ENCODE assay signal across 15 cellular contexts in the genomic region with DNA sequence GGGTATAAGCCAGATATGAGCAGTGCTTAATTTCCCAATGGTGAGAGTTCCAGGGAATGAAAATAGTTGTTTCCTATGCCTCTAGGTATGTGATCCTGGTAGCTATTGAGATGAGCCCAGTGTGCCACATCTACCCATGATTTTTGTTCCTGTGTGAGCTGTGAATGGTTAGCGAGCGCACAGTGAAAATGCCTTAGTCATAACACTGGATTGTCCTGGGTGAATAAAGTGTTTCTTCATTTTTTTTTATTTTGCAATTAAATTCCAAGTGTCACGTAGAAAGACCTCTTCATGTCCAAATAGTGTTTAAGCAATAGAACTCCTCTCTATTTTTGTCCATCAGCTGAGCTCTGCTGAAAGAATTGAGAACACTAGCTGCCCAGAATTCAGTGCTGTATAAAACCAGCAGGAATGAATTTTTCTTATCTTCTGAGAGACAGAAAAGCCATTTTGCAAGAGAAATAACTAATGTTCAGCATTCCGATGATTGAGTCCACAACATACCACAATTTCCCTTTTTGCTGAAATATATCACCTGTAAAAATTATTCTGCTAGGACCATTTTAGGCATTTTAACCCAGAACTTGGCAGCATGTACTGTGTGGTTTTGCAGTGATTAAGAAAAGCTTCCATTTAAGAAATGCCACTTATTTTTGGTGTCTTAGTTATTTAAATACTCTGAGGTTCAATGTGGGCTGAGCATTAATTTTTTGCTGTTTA. TPM values are rescaled to one million over a fixed set of nuclear protein-coding genes. Genes with fewer than 3 reads are reported as not detected.
DNase-seq lines count a peak whose midpoint lies in the region; ATAC-seq and TF ChIP-seq lines count a peak whose summit lies in the region.
"Had no signal": no experiment of that assay in that cellular context is flagged by ENCODE, and none has a peak within 500 bp of the region (broad histone marks: within the 10 kb centered on the region; RNA-seq: fewer than 3 reads in every experiment).

No MANE protein-coding gene starts in this region.

- intact Hi-C loops in left ventricle myocardium superior (cut with micrococcal nuclease) (no loop called here), sigmoid colon (cut with DNase I) (no loop called here)

- POLR2A ChIA-PET in GM10248 (lab: Yijun Ruan, JAX), result no interaction called here

- peaks cover 0 to 27% (median 0%) of the 10 kb centered on the region in 4 donors for H3K4me1 ChIP-seq in sigmoid colon
- H3K4me1 ChIP-seq: foreskin keratinocyte had no signal

- H3K4me3 ChIP-seq in sigmoid colon, result peak overlapping the region in 1 of 4 donors; percentile 13

- TF ChIP-seq POLR2A in sigmoid colon (IDR thresholded peaks at IDR 0.05), result no peak

- TF ChIP-seq EP300 in sigmoid colon (IDR thresholded peaks at IDR 0.05), result no peak

- WGBS in sigmoid colon, 2 donors, result 24 to 59% methylated on average over 4 of the region's 4 CpGs

- DNase-seq in GM04503 (ENCODE audit: low read depth) (peak; percentile 11), chondrocyte (ENCODE audit: low spot score) (no peak), left ventricle myocardium superior (no peak), sigmoid colon (no peak), OCI-M1 (lab: John Stamatoyannopoulos, UW) (no peak), NCI-H345 (lab: John Stamatoyannopoulos, UW) (no peak), GM10248 (ENCODE audit: extremely low spot score) (no peak)
- DNase-seq: activated CD4-positive, alpha-beta T cell treated with anti-CD3 and anti-CD28 coated beads, Interleukin-2, amount 10 ng/mL, durations not matched to agents 24 days and 14 days; activated T-cell treated with anti-CD3 and anti-CD28 coated beads, Interleukin-2, amount 50 U/mL, for 48 hours; foreskin keratinocyte; islet precursor cell; NCI-H2029; NCI-H774; stimulated activated CD4-positive, alpha-beta T cell treated with anti-CD3 and anti-CD28 coated beads, Interleukin-2, amount 100 ng/mL, for 48 hours had no signal

- peaks cover 4% of the 10 kb centered on the region for H3K4me1 Mint-ChIP-seq in chondrocyte (ENCODE audit: low read depth)
- H3K4me1 Mint-ChIP-seq: activated CD4-positive, alpha-beta T cell treated with anti-CD3 and anti-CD28 coated beads, Interleukin-2, amount 10 ng/mL, durations not matched to agents 24 days and 14 days had no signal

- CTCF ChIA-PET in GM10248 (lab: Yijun Ruan, JAX), result no interaction called here

- peaks cover 2% of the 10 kb centered on the region for H3K9me3 Mint-ChIP-seq in chondrocyte (ENCODE audit: low read depth)
- H3K9me3 Mint-ChIP-seq: activated CD4-positive, alpha-beta T cell treated with anti-CD3 and anti-CD28 coated beads, Interleukin-2, amount 10 ng/mL, durations not matched to agents 24 days and 14 days had no signal

- H3K27ac Mint-ChIP-seq in chondrocyte (ENCODE audit: unreplicated experiment), result no peak overlapping the region
- H3K27ac Mint-ChIP-seq: activated CD4-positive, alpha-beta T cell treated with anti-CD3 and anti-CD28 coated beads, Interleukin-2, amount 10 ng/mL, durations not matched to agents 24 days and 14 days had no signal

- peak overlapping the region in 3 of 4 donors; percentile 23 to 92 (median 65) for H3K27ac ChIP-seq in sigmoid colon
- H3K27ac ChIP-seq: foreskin keratinocyte had no signal

- no peaks in the 10 kb centered on the region for H3K36me3 ChIP-seq in sigmoid colon

- ATAC-seq in left ventricle myocardium superior, result peak; percentile 59
- no peak for ATAC-seq in HG03442 (IDR thresholded peaks at IDR 0.05; ENCODE audit: unreplicated experiment)
- ATAC-seq: foreskin keratinocyte had no signal

- H3K27me3 Mint-ChIP-seq in chondrocyte (ENCODE audit: low read depth), result no peaks in the 10 kb centered on the region

- H3K9me3 ChIP-seq in sigmoid colon, result no peaks in the 10 kb centered on the region

- TF ChIP-seq CTCF in chondrocyte (IDR thresholded peaks at IDR 0.05), result no peak
- TF ChIP-seq CTCF in sigmoid colon (IDR thresholded peaks at IDR 0.05), result no peak
- no peak for TF ChIP-seq CTCF in GM10248 (IDR thresholded peaks at IDR 0.05; ENCODE audit: control extremely low read depth, extremely low read depth, low read depth, missing control alignments)

- peak overlapping the region; percentile 35 for H3K4me3 Mint-ChIP-seq in chondrocyte (ENCODE audit: unreplicated experiment)
- H3K4me3 Mint-ChIP-seq: activated CD4-positive, alpha-beta T cell treated with anti-CD3 and anti-CD28 coated beads, Interleukin-2, amount 10 ng/mL, durations not matched to agents 24 days and 14 days had no signal

- no peaks in the 10 kb centered on the region for H3K27me3 ChIP-seq in sigmoid colon
- H3K27me3 ChIP-seq: foreskin keratinocyte had no signal

- H3K36me3 Mint-ChIP-seq in chondrocyte (ENCODE audit: low read depth), result no peaks in the 10 kb centered on the region

RNA-seq across cellular contexts. Expression of a gene that starts 5.6 kb away (rescaled TPM):
- 0.46 to 4.0 TPM (median 3.4 TPM) in 3 replicates for total RNA-seq in chondrocyte
- total RNA-seq in left ventricle myocardium superior, result 103 TPM
- 100 to 1,000 TPM; 116 to 208 (median 181) TPM for total RNA-seq in sigmoid colon
- polyA plus RNA-seq in sigmoid colon, result 100 to 1,000 TPM; 133 to 230 (median 180) TPM

Comparison
In these comparisons a context has a peak if more than half of its experiments do, and no peak if none do; other contexts are left out.
1. RNA of a gene that starts 5.6 kb away (total RNA-seq): 116 to 208 TPM in sigmoid colon and 103 TPM in left ventricle myocardium superior (single experiment); 0.46 to 4.0 TPM in chondrocyte; every median in the first group is over 10 times any median in the second.